Comparison of ENCODE assay signal across 1 cellular context in genomic region chr10:43694526-43694925, GRCh38.
TF ChIP-seq lines count a peak whose summit lies in the region.

No MANE protein-coding gene starts in this region.

TF ChIP-seq in endothelial cell of umbilical vein, 7 proteins besides CTCF, POLR2A, EP300 and RAD21 (continued from another document):
- TF ChIP-seq MYC (IDR thresholded peaks at IDR 0.05; ENCODE audit: low read depth, low read length) (no peak), FOS (IDR thresholded peaks at IDR 0.05; ENCODE audit: borderline replicate concordance, insufficient read depth, low read length) (no peak), MAX (IDR thresholded peaks at IDR 0.05; ENCODE audit: insufficient read depth, insufficient read length) (no peak), EZH2 (IDR thresholded peaks at IDR 0.05; ENCODE audit: borderline replicate concordance, low read depth, low read length, severe bottlenecking) (no peak), POLR2AphosphoS5 (IDR thresholded peaks at IDR 0.05; ENCODE audit: insufficient read depth, low read depth, low read length) (no peak), GATA2 (IDR thresholded peaks at IDR 0.05; ENCODE audit: insufficient read depth, insufficient read length, low read depth, low read length) (no peak)
